Comparison of ENCODE assay signal across 1 cellular context in the genomic region with DNA sequence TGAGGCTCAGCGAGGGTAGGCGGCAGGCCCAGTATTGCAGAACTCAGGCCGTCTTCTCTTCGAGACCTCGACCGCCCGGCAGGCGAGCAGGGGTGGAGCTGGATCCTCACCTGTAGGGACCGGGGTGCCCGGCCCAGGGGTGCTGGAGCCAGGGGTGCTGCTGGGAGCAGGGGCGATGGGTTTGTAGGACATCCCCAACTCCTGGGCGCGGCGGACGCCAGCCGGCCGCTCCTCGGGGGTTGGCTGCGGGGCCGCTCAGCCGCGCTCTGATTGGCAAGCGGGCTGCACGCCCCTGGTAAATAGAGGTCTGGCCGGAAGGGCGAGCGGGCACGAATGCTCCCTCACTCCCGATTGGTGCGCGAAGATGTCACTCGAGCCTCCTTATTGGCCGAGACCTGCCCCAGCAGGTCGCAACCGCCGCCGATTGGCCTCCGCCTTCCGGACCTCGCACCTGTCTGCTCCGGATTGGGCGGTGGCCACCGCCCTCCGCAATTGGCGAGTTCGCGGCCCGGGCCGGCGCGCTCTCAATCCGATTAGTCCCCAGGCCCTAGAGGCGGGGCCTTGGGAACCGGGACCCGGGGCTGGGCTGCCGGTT.
TF ChIP-seq lines count a peak whose summit lies in the region.

A gene with protein sequence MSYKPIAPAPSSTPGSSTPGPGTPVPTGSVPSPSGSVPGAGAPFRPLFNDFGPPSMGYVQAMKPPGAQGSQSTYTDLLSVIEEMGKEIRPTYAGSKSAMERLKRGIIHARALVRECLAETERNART (minus strand): TSS at position 272 of the 595 bp plus-strand sequence. CDS start 80 bp downstream, at position 192.

TF ChIP-seq in HepG2, 621 proteins besides CTCF, POLR2A, EP300 and RAD21 (continued from another document and continues in another):
- no peak for TF ChIP-seq ISX (CRISPR knock-in tag; conservative IDR thresholded peaks at IDR 0.05)
- peak; percentile 26; the same call in 1 of the 2 replicates for TF ChIP-seq KDM3A (CRISPR knock-in tag; IDR thresholded peaks at IDR 0.05; ENCODE audit: low read depth)
- peak; percentile 27; the same call in 1 of the 2 replicates for TF ChIP-seq CHD2 (IDR thresholded peaks at IDR 0.05; ENCODE audit: low read depth, low read length)
- TF ChIP-seq ZC3H4 (CRISPR knock-in tag; IDR thresholded peaks at IDR 0.05; ENCODE audit: borderline replicate concordance), result no peak
- 0 out of 2 replicates have a peak, but pooled peaks have one; percentile 50 for TF ChIP-seq ZNF24 (IDR thresholded peaks at IDR 0.05)
- TF ChIP-seq NFE2L1 (CRISPR knock-in tag; IDR thresholded peaks at IDR 0.05; ENCODE audit: borderline replicate concordance), result no peak
- TF ChIP-seq, protein P1, sequence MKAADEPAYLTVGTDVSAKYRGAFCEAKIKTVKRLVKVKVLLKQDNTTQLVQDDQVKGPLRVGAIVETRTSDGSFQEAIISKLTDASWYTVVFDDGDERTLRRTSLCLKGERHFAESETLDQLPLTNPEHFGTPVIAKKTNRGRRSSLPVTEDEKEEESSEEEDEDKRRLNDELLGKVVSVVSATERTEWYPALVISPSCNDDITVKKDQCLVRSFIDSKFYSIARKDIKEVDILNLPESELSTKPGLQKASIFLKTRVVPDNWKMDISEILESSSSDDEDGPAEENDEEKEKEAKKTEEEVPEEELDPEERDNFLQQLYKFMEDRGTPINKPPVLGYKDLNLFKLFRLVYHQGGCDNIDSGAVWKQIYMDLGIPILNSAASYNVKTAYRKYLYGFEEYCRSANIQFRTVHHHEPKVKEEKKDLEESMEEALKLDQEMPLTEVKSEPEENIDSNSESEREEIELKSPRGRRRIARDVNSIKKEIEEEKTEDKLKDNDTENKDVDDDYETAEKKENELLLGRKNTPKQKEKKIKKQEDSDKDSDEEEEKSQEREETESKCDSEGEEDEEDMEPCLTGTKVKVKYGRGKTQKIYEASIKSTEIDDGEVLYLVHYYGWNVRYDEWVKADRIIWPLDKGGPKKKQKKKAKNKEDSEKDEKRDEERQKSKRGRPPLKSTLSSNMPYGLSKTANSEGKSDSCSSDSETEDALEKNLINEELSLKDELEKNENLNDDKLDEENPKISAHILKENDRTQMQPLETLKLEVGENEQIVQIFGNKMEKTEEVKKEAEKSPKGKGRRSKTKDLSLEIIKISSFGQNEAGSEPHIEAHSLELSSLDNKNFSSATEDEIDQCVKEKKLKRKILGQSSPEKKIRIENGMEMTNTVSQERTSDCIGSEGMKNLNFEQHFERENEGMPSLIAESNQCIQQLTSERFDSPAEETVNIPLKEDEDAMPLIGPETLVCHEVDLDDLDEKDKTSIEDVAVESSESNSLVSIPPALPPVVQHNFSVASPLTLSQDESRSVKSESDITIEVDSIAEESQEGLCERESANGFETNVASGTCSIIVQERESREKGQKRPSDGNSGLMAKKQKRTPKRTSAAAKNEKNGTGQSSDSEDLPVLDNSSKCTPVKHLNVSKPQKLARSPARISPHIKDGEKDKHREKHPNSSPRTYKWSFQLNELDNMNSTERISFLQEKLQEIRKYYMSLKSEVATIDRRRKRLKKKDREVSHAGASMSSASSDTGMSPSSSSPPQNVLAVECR (CRISPR knock-in tag; IDR thresholded peaks at IDR 0.05; ENCODE audit: borderline replicate concordance), result no peak
- peak; percentile 43; the same call in 1 of the 2 replicates for TF ChIP-seq ZSCAN25 (CRISPR knock-in tag; IDR thresholded peaks at IDR 0.05)
- no peak for TF ChIP-seq ZNF17 (CRISPR knock-in tag; IDR thresholded peaks at IDR 0.05)
- no peak for TF ChIP-seq NONO (IDR thresholded peaks at IDR 0.05)
- TF ChIP-seq NONO (CRISPR knock-in tag; conservative IDR thresholded peaks at IDR 0.05), result peak; percentile 11; the same call in 1 of the 2 replicates
- TF ChIP-seq IRF2 (CRISPR knock-in tag; IDR thresholded peaks at IDR 0.05), result no peak
- TF ChIP-seq, protein P2, sequence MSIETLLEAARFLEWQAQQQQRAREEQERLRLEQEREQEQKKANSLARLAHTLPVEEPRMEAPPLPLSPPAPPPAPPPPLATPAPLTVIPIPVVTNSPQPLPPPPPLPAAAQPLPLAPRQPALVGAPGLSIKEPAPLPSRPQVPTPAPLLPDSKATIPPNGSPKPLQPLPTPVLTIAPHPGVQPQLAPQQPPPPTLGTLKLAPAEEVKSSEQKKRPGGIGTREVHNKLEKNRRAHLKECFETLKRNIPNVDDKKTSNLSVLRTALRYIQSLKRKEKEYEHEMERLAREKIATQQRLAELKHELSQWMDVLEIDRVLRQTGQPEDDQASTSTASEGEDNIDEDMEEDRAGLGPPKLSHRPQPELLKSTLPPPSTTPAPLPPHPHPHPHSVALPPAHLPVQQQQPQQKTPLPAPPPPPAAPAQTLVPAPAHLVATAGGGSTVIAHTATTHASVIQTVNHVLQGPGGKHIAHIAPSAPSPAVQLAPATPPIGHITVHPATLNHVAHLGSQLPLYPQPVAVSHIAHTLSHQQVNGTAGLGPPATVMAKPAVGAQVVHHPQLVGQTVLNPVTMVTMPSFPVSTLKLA (IDR thresholded peaks at IDR 0.05), result peak; percentile 51
- peak; percentile 24; the same call in 1 of the 2 replicates for TF ChIP-seq ZNF598 (CRISPR knock-in tag; IDR thresholded peaks at IDR 0.05; ENCODE audit: borderline replicate concordance)
- peak; percentile 62 for TF ChIP-seq POLR2AphosphoS5 (IDR thresholded peaks at IDR 0.05; ENCODE audit: low read depth, low read length)
- TF ChIP-seq, protein P3, sequence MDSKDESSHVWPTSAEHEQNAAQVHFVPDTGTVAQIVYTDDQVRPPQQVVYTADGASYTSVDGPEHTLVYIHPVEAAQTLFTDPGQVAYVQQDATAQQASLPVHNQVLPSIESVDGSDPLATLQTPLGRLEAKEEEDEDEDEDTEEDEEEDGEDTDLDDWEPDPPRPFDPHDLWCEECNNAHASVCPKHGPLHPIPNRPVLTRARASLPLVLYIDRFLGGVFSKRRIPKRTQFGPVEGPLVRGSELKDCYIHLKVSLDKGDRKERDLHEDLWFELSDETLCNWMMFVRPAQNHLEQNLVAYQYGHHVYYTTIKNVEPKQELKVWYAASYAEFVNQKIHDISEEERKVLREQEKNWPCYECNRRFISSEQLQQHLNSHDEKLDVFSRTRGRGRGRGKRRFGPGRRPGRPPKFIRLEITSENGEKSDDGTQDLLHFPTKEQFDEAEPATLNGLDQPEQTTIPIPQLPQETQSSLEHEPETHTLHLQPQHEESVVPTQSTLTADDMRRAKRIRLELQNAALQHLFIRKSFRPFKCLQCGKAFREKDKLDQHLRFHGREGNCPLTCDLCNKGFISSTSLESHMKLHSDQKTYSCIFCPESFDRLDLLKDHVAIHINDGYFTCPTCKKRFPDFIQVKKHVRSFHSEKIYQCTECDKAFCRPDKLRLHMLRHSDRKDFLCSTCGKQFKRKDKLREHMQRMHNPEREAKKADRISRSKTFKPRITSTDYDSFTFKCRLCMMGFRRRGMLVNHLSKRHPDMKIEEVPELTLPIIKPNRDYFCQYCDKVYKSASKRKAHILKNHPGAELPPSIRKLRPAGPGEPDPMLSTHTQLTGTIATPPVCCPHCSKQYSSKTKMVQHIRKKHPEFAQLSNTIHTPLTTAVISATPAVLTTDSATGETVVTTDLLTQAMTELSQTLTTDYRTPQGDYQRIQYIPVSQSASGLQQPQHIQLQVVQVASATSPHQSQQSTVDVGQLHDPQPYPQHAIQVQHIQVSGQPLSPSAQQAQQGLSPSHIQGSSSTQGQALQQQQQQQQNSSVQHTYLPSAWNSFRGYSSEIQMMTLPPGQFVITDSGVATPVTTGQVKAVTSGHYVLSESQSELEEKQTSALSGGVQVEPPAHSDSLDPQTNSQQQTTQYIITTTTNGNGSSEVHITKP (CRISPR knock-in tag; IDR thresholded peaks at IDR 0.05; ENCODE audit: low read depth), result peak; percentile 78; the same call in 1 of the 2 replicates
- 0 out of 2 replicates have a peak, but pooled peaks have one; percentile 23 for TF ChIP-seq CAMTA2 (CRISPR knock-in tag; IDR thresholded peaks at IDR 0.05; ENCODE audit: borderline replicate concordance)
- TF ChIP-seq ZNF605 (CRISPR knock-in tag; IDR thresholded peaks at IDR 0.05), result peak; percentile 13; the same call in 1 of the 2 replicates
- TF ChIP-seq ZSCAN31 (CRISPR knock-in tag; IDR thresholded peaks at IDR 0.05; ENCODE audit: low read depth), result peak; percentile 55; the same call in 1 of the 2 replicates
- TF ChIP-seq, protein P4, sequence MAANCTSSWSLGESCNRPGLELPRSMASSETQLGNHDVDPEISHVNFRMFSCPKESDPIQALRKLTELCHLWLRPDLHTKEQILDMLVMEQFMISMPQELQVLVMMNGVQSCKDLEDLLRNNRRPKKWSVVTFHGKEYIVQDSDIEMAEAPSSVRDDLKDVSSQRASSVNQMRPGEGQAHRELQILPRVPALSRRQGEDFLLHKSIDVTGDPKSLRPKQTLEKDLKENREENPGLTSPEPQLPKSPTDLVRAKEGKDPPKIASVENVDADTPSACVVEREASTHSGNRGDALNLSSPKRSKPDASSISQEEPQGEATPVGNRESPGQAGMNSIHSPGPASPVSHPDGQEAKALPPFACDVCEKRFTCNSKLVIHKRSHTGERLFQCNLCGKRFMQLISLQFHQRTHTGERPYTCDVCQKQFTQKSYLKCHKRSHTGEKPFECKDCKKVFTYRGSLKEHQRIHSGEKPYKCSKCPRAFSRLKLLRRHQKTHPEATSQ (CRISPR knock-in tag; IDR thresholded peaks at IDR 0.05; ENCODE audit: borderline replicate concordance), result no peak
- no peak for TF ChIP-seq FOXA1 (IDR thresholded peaks at IDR 0.05)
- TF ChIP-seq FOXA1 (CRISPR knock-in tag; IDR thresholded peaks at IDR 0.05), result peak; percentile 75
- no peak for TF ChIP-seq ZNF562 (CRISPR knock-in tag; IDR thresholded peaks at IDR 0.05; ENCODE audit: borderline replicate concordance)
- no peak for TF ChIP-seq ZNF839 (CRISPR knock-in tag; IDR thresholded peaks at IDR 0.05; ENCODE audit: borderline replicate concordance)
- TF ChIP-seq ARID2 (CRISPR knock-in tag; IDR thresholded peaks at IDR 0.05; ENCODE audit: borderline replicate concordance), result no peak
- TF ChIP-seq KDM5A (IDR thresholded peaks at IDR 0.05; ENCODE audit: borderline replicate concordance, low read length), result no peak
- peak; percentile 68; the same call in 1 of the 2 replicates for TF ChIP-seq GLI4 (CRISPR knock-in tag; IDR thresholded peaks at IDR 0.05; ENCODE audit: borderline replicate concordance)
- TF ChIP-seq ZNF235 (CRISPR knock-in tag; IDR thresholded peaks at IDR 0.05; ENCODE audit: borderline replicate concordance), result no peak
- no peak for TF ChIP-seq AGO1 (IDR thresholded peaks at IDR 0.05; ENCODE audit: low read depth, low read length, poor library complexity, severe bottlenecking)
- TF ChIP-seq RFX5 (IDR thresholded peaks at IDR 0.05; ENCODE audit: low read depth, low read length), result no peak
- TF ChIP-seq ATM (IDR thresholded peaks at IDR 0.05; ENCODE audit: borderline replicate concordance), result no peak
- no peak for TF ChIP-seq TBP (CRISPR knock-in tag; IDR thresholded peaks at IDR 0.05)
- TF ChIP-seq ZNF772 (CRISPR knock-in tag; IDR thresholded peaks at IDR 0.05), result peak; percentile 79; the same call in 1 of the 2 replicates
- TF ChIP-seq PHF8 (CRISPR knock-in tag; IDR thresholded peaks at IDR 0.05), result peak; percentile 78
- TF ChIP-seq ZNF224 (CRISPR knock-in tag; IDR thresholded peaks at IDR 0.05), result 0 out of 2 replicates have a peak, but pooled peaks have one; percentile 55
- TF ChIP-seq ZNF777 (CRISPR knock-in tag; IDR thresholded peaks at IDR 0.05), result peak; percentile 31; the same call in 1 of the 2 replicates
- TF ChIP-seq CHD4 (IDR thresholded peaks at IDR 0.05; ENCODE audit: borderline replicate concordance, low read length), result peak; percentile 99
- no peak for TF ChIP-seq PLRG1 (conservative IDR thresholded peaks at IDR 0.05)
- 0 out of 2 replicates have a peak, but pooled peaks have one; percentile 8 for TF ChIP-seq SNAPC2 (CRISPR knock-in tag; IDR thresholded peaks at IDR 0.05)
- peak; percentile 83 for TF ChIP-seq ZFY (CRISPR knock-in tag; IDR thresholded peaks at IDR 0.05)
- TF ChIP-seq, protein P5, sequence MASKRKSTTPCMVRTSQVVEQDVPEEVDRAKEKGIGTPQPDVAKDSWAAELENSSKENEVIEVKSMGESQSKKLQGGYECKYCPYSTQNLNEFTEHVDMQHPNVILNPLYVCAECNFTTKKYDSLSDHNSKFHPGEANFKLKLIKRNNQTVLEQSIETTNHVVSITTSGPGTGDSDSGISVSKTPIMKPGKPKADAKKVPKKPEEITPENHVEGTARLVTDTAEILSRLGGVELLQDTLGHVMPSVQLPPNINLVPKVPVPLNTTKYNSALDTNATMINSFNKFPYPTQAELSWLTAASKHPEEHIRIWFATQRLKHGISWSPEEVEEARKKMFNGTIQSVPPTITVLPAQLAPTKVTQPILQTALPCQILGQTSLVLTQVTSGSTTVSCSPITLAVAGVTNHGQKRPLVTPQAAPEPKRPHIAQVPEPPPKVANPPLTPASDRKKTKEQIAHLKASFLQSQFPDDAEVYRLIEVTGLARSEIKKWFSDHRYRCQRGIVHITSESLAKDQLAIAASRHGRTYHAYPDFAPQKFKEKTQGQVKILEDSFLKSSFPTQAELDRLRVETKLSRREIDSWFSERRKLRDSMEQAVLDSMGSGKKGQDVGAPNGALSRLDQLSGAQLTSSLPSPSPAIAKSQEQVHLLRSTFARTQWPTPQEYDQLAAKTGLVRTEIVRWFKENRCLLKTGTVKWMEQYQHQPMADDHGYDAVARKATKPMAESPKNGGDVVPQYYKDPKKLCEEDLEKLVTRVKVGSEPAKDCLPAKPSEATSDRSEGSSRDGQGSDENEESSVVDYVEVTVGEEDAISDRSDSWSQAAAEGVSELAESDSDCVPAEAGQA (IDR thresholded peaks at IDR 0.05; ENCODE audit: low read depth), result no peak
- TF ChIP-seq, protein P5 (CRISPR knock-in tag; IDR thresholded peaks at IDR 0.05; ENCODE audit: borderline replicate concordance), result no peak
- no peak for TF ChIP-seq GPN1 (CRISPR knock-in tag; IDR thresholded peaks at IDR 0.05; ENCODE audit: borderline replicate concordance)
- TF ChIP-seq, protein P6, sequence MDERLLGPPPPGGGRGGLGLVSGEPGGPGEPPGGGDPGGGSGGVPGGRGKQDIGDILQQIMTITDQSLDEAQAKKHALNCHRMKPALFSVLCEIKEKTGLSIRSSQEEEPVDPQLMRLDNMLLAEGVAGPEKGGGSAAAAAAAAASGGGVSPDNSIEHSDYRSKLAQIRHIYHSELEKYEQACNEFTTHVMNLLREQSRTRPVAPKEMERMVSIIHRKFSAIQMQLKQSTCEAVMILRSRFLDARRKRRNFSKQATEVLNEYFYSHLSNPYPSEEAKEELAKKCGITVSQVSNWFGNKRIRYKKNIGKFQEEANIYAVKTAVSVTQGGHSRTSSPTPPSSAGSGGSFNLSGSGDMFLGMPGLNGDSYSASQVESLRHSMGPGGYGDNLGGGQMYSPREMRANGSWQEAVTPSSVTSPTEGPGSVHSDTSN (CRISPR knock-in tag; IDR thresholded peaks at IDR 0.05), result peak; percentile 92
